In genomic region chr9:71878327-71879274, GRCh38 we compare ENCODE assay signal across 23 cellular contexts. TPM values are rescaled to one million over a fixed set of nuclear protein-coding genes. Genes with fewer than 3 reads are reported as not detected.
A peak's percentile ranks its signal among the peaks of the same experiment; 100 is the strongest.
DNase-seq lines count a peak whose midpoint lies in the region; ATAC-seq and TF ChIP-seq lines count a peak whose summit lies in the region.
"Had no signal": no experiment of that assay in that cellular context is flagged by ENCODE, and none has a peak within 500 bp of the region (broad histone marks: within the 10 kb centered on the region; RNA-seq: fewer than 3 reads in every experiment).

No MANE protein-coding gene starts in this region.

- H3K4me1 ChIP-seq in thyroid gland = no peaks in the 10 kb centered on the region

- intact Hi-C loops in natural killer cell (cut with micrococcal nuclease) = no loop called here
- intact Hi-C loops in thyroid gland (cut with DNase I) = no loop called here

- H3K9me3 Mint-ChIP-seq in natural killer cell (peaks cover 6 to 11% of the 10 kb centered on the region in 2 donors), chondrocyte (ENCODE audit: low read depth) (peaks cover 24% of the 10 kb centered on the region)
- peaks cover 23% of the 10 kb centered on the region for H3K9me3 Mint-ChIP-seq in natural killer cell treated with Interleukin-12 subunit alpha and Interleukin-12 subunit beta and Interleukin-15 and Interleukin-18, amount 100 ng/mL, for 72 hours

- DNase-seq in natural killer cell = no peak
- no peak for DNase-seq in natural killer cell treated with Interleukin-12 subunit alpha and Interleukin-12 subunit beta and Interleukin-15 and Interleukin-18, amount 100 ng/mL, for 72 hours (ENCODE audit: low spot score)
- DNase-seq in SW480 (ENCODE audit: low spot score) = peak; percentile 9
- no peak for DNase-seq in chondrocyte (ENCODE audit: low spot score)
- no peak for DNase-seq in thyroid gland
- no peak for DNase-seq in HuH-7.5 (ENCODE audit: low spot score)
- DNase-seq in KG1 (lab: John Stamatoyannopoulos, UW) = no peak
- DNase-seq: CD4-positive, alpha-beta T cell; GDM1; GOT3; HCEC 1CT; KBM-7; MG63; NCI-H1092; NCI-H1417 treated with DMSO at 0.1 percent for 48 hours; NCI-H1694 treated with DMSO at 0.1 percent for 48 hours; NCI-H2081; NCI-H2227 treated with DMSO at 0.1 percent for 48 hours; NCI-H69; SHP77 had no signal

- H3K36me3 Mint-ChIP-seq in natural killer cell = peaks cover 47% of the 10 kb centered on the region
- H3K36me3 Mint-ChIP-seq in natural killer cell treated with Interleukin-12 subunit alpha and Interleukin-12 subunit beta and Interleukin-15 and Interleukin-18, amount 100 ng/mL, for 72 hours = peaks cover 46% of the 10 kb centered on the region
- H3K36me3 Mint-ChIP-seq in chondrocyte (ENCODE audit: low read depth) = peaks cover 11% of the 10 kb centered on the region

- no peak for TF ChIP-seq POLR2A in thyroid gland (IDR thresholded peaks at IDR 0.05)

- H3K27me3 ChIP-seq in thyroid gland = no peaks in the 10 kb centered on the region
- H3K27me3 ChIP-seq: BLaER1 treated with 17β-estradiol and CSF1 and Interleukin-3, amounts not matched to agents 10 nM and 100 nM; MG63 had no signal

- peaks cover 43 to 52% of the 10 kb centered on the region in 2 donors for H3K4me1 Mint-ChIP-seq in natural killer cell
- peaks cover 31 to 38% of the 10 kb centered on the region in 2 donors for H3K4me1 Mint-ChIP-seq in natural killer cell treated with Interleukin-12 subunit alpha and Interleukin-12 subunit beta and Interleukin-15 and Interleukin-18, amount 100 ng/mL, for 72 hours (ENCODE audit: low read depth in 2 of 2)
- no peaks in the 10 kb centered on the region for H3K4me1 Mint-ChIP-seq in chondrocyte (ENCODE audit: low read depth)

- no peak for ATAC-seq in natural killer cell
- no peak for ATAC-seq in natural killer cell treated with Interleukin-12 subunit alpha and Interleukin-12 subunit beta and Interleukin-15 and Interleukin-18, amount 100 ng/mL, for 72 hours
- ATAC-seq: Panc1 had no signal

- H3K27me3 Mint-ChIP-seq in natural killer cell (ENCODE audit: low read depth in 2 of 2) (no peaks in the 10 kb centered on the region), chondrocyte (ENCODE audit: low read depth) (no peaks in the 10 kb centered on the region)
- no peaks in the 10 kb centered on the region for H3K27me3 Mint-ChIP-seq in natural killer cell treated with Interleukin-12 subunit alpha and Interleukin-12 subunit beta and Interleukin-15 and Interleukin-18, amount 100 ng/mL, for 72 hours
- H3K27me3 Mint-ChIP-seq: CD4-positive, alpha-beta T cell had no signal

- H3K36me3 ChIP-seq in thyroid gland = no peaks in the 10 kb centered on the region
- H3K36me3 ChIP-seq: MG63 had no signal

- H3K9me3 ChIP-seq in thyroid gland = no peaks in the 10 kb centered on the region

- H3K4me3 Mint-ChIP-seq in natural killer cell (no peak overlapping the region), chondrocyte (ENCODE audit: unreplicated experiment) (no peak overlapping the region)
- H3K4me3 Mint-ChIP-seq in natural killer cell treated with Interleukin-12 subunit alpha and Interleukin-12 subunit beta and Interleukin-15 and Interleukin-18, amount 100 ng/mL, for 72 hours = no peak overlapping the region
- H3K4me3 Mint-ChIP-seq: CD4-positive, alpha-beta T cell had no signal

- no peak overlapping the region for H3K4me3 ChIP-seq in thyroid gland (replicated peaks in 1 of 3)
- H3K4me3 ChIP-seq: MG63 had no signal

- H3K27ac ChIP-seq in thyroid gland = no peak overlapping the region
- H3K27ac ChIP-seq: BLaER1 treated with 17β-estradiol and CSF1 and Interleukin-3, amounts not matched to agents 10 nM and 100 nM; RWPE1 had no signal

- WGBS in thyroid gland, 2 donors = 97 to 100% methylated on average over 4 of the region's 4 CpGs

- peak overlapping the region; percentile 34 to 37 for H3K27ac Mint-ChIP-seq in natural killer cell
- H3K27ac Mint-ChIP-seq in natural killer cell treated with Interleukin-12 subunit alpha and Interleukin-12 subunit beta and Interleukin-15 and Interleukin-18, amount 100 ng/mL, for 72 hours = peak overlapping the region in 1 of 2 donors; percentile 9
- peak overlapping the region; percentile 27 for H3K27ac Mint-ChIP-seq in chondrocyte (ENCODE audit: unreplicated experiment)
- H3K27ac Mint-ChIP-seq: CD4-positive, alpha-beta T cell had no signal

- TF ChIP-seq CTCF in natural killer cell (IDR thresholded peaks at IDR 0.05) (no peak), chondrocyte (IDR thresholded peaks at IDR 0.05) (no peak), thyroid gland (IDR thresholded peaks at IDR 0.05) (no peak)

RNA-seq across cellular contexts. Expression of gene ABHD17B, which starts 32.4 kb away (rescaled TPM):
- total RNA-seq in natural killer cell (10 to 100 TPM; 28.7 to 34.4 (median 30.3) TPM), chondrocyte (12.2 to 14.2 TPM (median 12.5 TPM) in 3 replicates), thyroid gland (10 to 100 TPM; 30.0 to 46.2 (median 34.0) TPM)
- 10 to 100 TPM; 29.2 to 33.9 TPM for total RNA-seq in natural killer cell treated with Interleukin-12 subunit alpha and Interleukin-12 subunit beta and Interleukin-15 and Interleukin-18, amount 100 ng/mL, for 72 hours

RNA-seq across cellular contexts. Expression of gene C9orf85, which starts 32.8 kb away (rescaled TPM):
- total RNA-seq in natural killer cell (10 to 100 TPM in 1 of 3 donors, 1 to 10 TPM in 2; 5.6 to 11.1 (median 9.2) TPM), chondrocyte (8.5 to 10.0 TPM (median 8.5 TPM) in 3 replicates), thyroid gland (10 to 100 TPM in 3 of 4 donors, 1 to 10 TPM in 1; 8.9 to 21.7 (median 13.0) TPM)
- 10 to 100 TPM; 10.7 to 12.6 TPM for total RNA-seq in natural killer cell treated with Interleukin-12 subunit alpha and Interleukin-12 subunit beta and Interleukin-15 and Interleukin-18, amount 100 ng/mL, for 72 hours
